20 cellular contexts compared by ENCODE assay signal in the genomic region with DNA sequence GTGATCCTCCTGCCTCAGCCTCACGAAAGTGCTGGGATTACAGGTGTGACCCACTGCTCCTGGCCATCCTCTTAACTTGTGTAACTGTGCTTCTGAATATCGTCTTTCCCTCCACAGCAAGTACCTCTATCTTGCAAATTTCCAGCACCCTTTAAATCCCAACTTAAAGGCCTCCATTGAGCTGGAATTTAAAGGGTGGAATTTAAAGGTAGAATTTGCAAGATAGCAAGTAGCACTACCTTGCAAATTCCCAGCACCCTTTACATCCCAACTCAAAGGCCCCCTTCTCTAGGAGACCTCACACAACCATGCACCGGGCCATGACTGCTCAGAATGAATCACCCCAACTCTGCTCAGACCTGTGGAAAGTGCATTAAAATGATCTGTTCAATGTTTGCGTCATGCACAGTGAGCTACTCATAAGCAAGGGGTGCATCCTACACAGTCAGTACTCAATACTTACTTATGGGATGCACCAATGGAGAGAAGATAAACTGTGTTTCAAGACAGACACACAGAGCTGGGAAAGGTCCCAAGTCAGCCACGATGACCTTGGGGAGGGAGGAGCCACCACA.
"Had no signal": no experiment of that assay in that cellular context is flagged by ENCODE, and none has a peak within 500 bp of the region (broad histone marks: within the 10 kb centered on the region; RNA-seq: fewer than 3 reads in every experiment).

No MANE protein-coding gene starts in this region.

- H3K4me1 ChIP-seq: heart left ventricle, psoas muscle, upper lobe of right lung had no signal

- ATAC-seq: activated T-helper 17 cell treated with anti-CD3 and anti-CD28 coated beads, Interleukin-2, amount 50 U/mL, for 72 hours; effector memory CD8-positive, alpha-beta T cell; left lobe of liver; natural killer cell treated with Interleukin-12 subunit alpha and Interleukin-12 subunit beta and Interleukin-15 and Interleukin-18, amount 100 ng/mL, for 72 hours had no signal

- H3K4me3 ChIP-seq: heart left ventricle, psoas muscle, upper lobe of right lung had no signal

- DNase-seq: activated CD4-positive, alpha-beta T cell treated with anti-CD3 and anti-CD28 coated beads, Interleukin-2, amount 50 U/mL, for 1 hour; activated naive CD4-positive, alpha-beta T cell treated with anti-CD3 and anti-CD28 coated beads for 36 hours; activated T-cell treated with anti-CD3 and anti-CD28 coated beads for 4 hours; cortex of kidney; effector memory CD8-positive, alpha-beta T cell; erythroblast; foreskin melanocyte; islet precursor cell; stimulated activated CD4-positive, alpha-beta T cell treated with anti-CD3 and anti-CD28 coated beads, Interleukin-12 subunit alpha, Interleukin-12 subunit beta, amount 100 ng/mL, for 4 hours; stimulated activated naive CD4-positive, alpha-beta T cell; substantia nigra; T-helper 2 cell; upper lobe of right lung had no signal

- H3K4me3 Mint-ChIP-seq: activated naive CD4-positive, alpha-beta T cell treated with anti-CD3 and anti-CD28 coated beads for 36 hours; activated T-helper 17 cell treated with anti-CD3 and anti-CD28 coated beads, Interleukin-2, amount 50 U/mL, for 72 hours; central memory CD8-positive, alpha-beta T cell; effector memory CD8-positive, alpha-beta T cell; memory B cell; natural killer cell treated with Interleukin-12 subunit alpha and Interleukin-12 subunit beta and Interleukin-15 and Interleukin-18, amount 100 ng/mL, for 72 hours had no signal

- H3K27me3 ChIP-seq: heart left ventricle, upper lobe of right lung had no signal

- H3K27ac ChIP-seq: heart left ventricle, psoas muscle, upper lobe of right lung had no signal

- H3K27ac Mint-ChIP-seq: activated naive CD4-positive, alpha-beta T cell treated with anti-CD3 and anti-CD28 coated beads for 36 hours; activated T-helper 17 cell treated with anti-CD3 and anti-CD28 coated beads, Interleukin-2, amount 50 U/mL, for 72 hours; effector memory CD8-positive, alpha-beta T cell; memory B cell; natural killer cell treated with Interleukin-12 subunit alpha and Interleukin-12 subunit beta and Interleukin-15 and Interleukin-18, amount 100 ng/mL, for 72 hours had no signal

- H3K4me1 Mint-ChIP-seq: activated T-helper 17 cell treated with anti-CD3 and anti-CD28 coated beads, Interleukin-2, amount 50 U/mL, for 72 hours; central memory CD8-positive, alpha-beta T cell; memory B cell had no signal

- H3K36me3 Mint-ChIP-seq: memory B cell; natural killer cell treated with Interleukin-12 subunit alpha and Interleukin-12 subunit beta and Interleukin-15 and Interleukin-18, amount 100 ng/mL, for 72 hours had no signal

- H3K9me3 ChIP-seq: heart left ventricle, psoas muscle, upper lobe of right lung had no signal

- H3K36me3 ChIP-seq: heart left ventricle, upper lobe of right lung had no signal

- H3K9me3 Mint-ChIP-seq: activated naive CD4-positive, alpha-beta T cell treated with anti-CD3 and anti-CD28 coated beads for 36 hours; activated T-helper 17 cell treated with anti-CD3 and anti-CD28 coated beads, Interleukin-2, amount 50 U/mL, for 72 hours; central memory CD8-positive, alpha-beta T cell; effector memory CD8-positive, alpha-beta T cell; memory B cell; natural killer cell treated with Interleukin-12 subunit alpha and Interleukin-12 subunit beta and Interleukin-15 and Interleukin-18, amount 100 ng/mL, for 72 hours had no signal
